Comparison of ENCODE assay signal across 27 cellular contexts in the genomic region with DNA sequence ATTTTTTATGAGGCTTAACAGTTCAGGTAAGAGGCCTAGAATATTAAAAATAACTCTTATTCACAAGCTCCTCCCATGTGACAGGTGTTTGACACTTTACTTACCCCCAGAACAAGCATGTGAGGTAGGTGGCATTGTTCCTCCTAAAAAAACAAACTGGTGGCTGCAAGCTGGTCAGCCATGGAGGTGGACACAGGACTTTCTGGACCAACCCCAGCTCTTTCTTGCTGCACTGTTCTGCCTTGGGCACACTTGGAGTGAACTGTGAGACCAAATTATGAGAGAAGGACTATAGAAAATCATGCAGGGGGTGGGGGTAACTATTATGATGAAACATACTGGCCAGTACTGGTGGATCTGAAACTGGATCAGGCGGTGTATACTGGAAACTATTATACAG.
"Had no signal": no experiment of that assay in that cellular context is flagged by ENCODE, and none has a peak within 500 bp of the region (broad histone marks: within the 10 kb centered on the region; RNA-seq: fewer than 3 reads in every experiment).

No MANE protein-coding gene starts in this region.

- H3K4me3 ChIP-seq: pancreas, prostate gland, right lobe of liver, sigmoid colon, stomach, suprapubic skin, testis, tibial nerve, upper lobe of left lung, vagina had no signal

- H3K27me3 ChIP-seq: neutrophil, pancreas, right lobe of liver, sigmoid colon, stomach, suprapubic skin, testis, tibial nerve, upper lobe of left lung, vagina had no signal

- H3K4me1 ChIP-seq: prostate gland, testis had no signal

- H3K9me3 ChIP-seq: neutrophil, pancreas, prostate gland, right lobe of liver, sigmoid colon, stomach, suprapubic skin, testis, tibial nerve, upper lobe of left lung, vagina had no signal

- DNase-seq: naive B cell; naive thymus-derived CD8-positive, alpha-beta T cell; nephron progenitor cell; nucleus accumbens; pancreas; retina; right cardiac atrium; right lobe of liver; sigmoid colon; small intestine; stimulated activated CD4-positive, alpha-beta T cell treated with anti-CD3 and anti-CD28 coated beads, Interleukin-15, amount 100 ng/mL, for 24 hours; stimulated activated CD4-positive, alpha-beta T cell treated with anti-CD3 and anti-CD28 coated beads, Interleukin-2, amount 100 ng/mL, for 24 hours; stimulated activated CD4-positive, alpha-beta T cell treated with anti-CD3 and anti-CD28 coated beads, Interleukin-2, amount 100 ng/mL, for 48 hours; stimulated activated CD4-positive, alpha-beta T cell treated with anti-CD3 and anti-CD28 coated beads, Interleukin-4, amount 100 ng/mL, for 24 hours; stimulated activated naive B cell treated with anti-CD40 and anti-IgM and Interleukin-4, amounts not matched to agents 10 μg/mL and 1 μg/mL and 100 μg/mL, for 72 hours; stimulated activated naive CD4-positive, alpha-beta T cell treated with Interleukin-2 at 50 U/mL for 16 hours; stomach; testis; trophoblast cell; upper lobe of left lung had no signal

- ATAC-seq: naive thymus-derived CD8-positive, alpha-beta T cell; natural killer cell treated with Interleukin-12 subunit alpha and Interleukin-12 subunit beta and Interleukin-15 and Interleukin-18, amount 100 ng/mL, for 72 hours; pancreas; right cardiac atrium; right lobe of liver; stimulated activated effector memory CD8-positive, alpha-beta T cell treated with anti-CD3 and anti-CD28 coated beads, Interleukin-12 subunit alpha, Interleukin-12 subunit beta, amount 100 ng/mL, for 72 hours; stimulated activated naive B cell treated with anti-CD40 and anti-IgM and Interleukin-4, amounts not matched to agents 10 μg/mL and 1 μg/mL and 100 μg/mL, for 72 hours had no signal

- H3K27ac ChIP-seq: neutrophil, pancreas, prostate gland, right lobe of liver, sigmoid colon, stomach, suprapubic skin, testis, tibial nerve, upper lobe of left lung, vagina had no signal

- H3K36me3 ChIP-seq: neutrophil, pancreas, prostate gland, right lobe of liver, sigmoid colon, stomach, suprapubic skin, tibial nerve, upper lobe of left lung, vagina had no signal
